Comparison of ENCODE assay signal across 9 cellular contexts in genomic region chr1:42963378-42964005, GRCh38. TPM values are rescaled to one million over a fixed set of nuclear protein-coding genes. Genes with fewer than 3 reads are reported as not detected.
DNase-seq lines count a peak whose midpoint lies in the region; ATAC-seq, FAIRE-seq and TF ChIP-seq lines count a peak whose summit lies in the region.
"Had no signal": no experiment of that assay in that cellular context is flagged by ENCODE, and none has a peak within 500 bp of the region (broad histone marks: within the 10 kb centered on the region; RNA-seq: fewer than 3 reads in every experiment).

No MANE protein-coding gene starts in this region.

- H3K27ac ChIP-seq in H1 (ENCODE audit: low read depth, low read length), result peak overlapping the region; percentile 70

- TF ChIP-seq RAD21 in H1 (IDR thresholded peaks at IDR 0.05 in 1 of 2, conservative IDR thresholded peaks at IDR 0.05 in 1 of 2; ENCODE audit: low read depth in 2 of 2, low read length in 2 of 2), result no peak

- no peak overlapping the region for H3K56ac ChIP-seq in H1 (replicated peaks; ENCODE audit: insufficient read length, low read depth, low read length)

- H2AK5ac ChIP-seq in H1 (ENCODE audit: low read depth, low read length), result peak overlapping the region; percentile 98

- 74% methylated on average over 9 of the region's 9 CpGs; no CpG with 5 or more reads in 1 of the 2 experiments for WGBS in H1 (ENCODE audit: extremely low coverage in 1 of 2, insufficient coverage in 1 of 2, insufficient read length in 1 of 2, insufficient replicate concordance in 2 of 2, low coverage in 1 of 2, low lambda C conversion rate in 2 of 2, missing lambda C conversion rate in 1 of 2), 2 experiments

- peak overlapping the region; percentile 23 for H3K4me3 Mint-ChIP-seq in osteocyte (ENCODE audit: unreplicated experiment)

- H3K4me2 ChIP-seq in H1 (ENCODE audit: insufficient read depth in 1 of 2, low read depth in 2 of 2, low read length in 2 of 2), result peak overlapping the region; percentile 57 to 60

- H4K5ac ChIP-seq in H1 (ENCODE audit: insufficient read length, low read depth, low read length), result peak overlapping the region; percentile 41

- TF ChIP-seq POLR2A in H1 (IDR thresholded peaks at IDR 0.05; ENCODE audit: control extremely low read depth in 1 of 2, low read depth in 2 of 2, low read length in 2 of 2), result no peak

- no peak overlapping the region for H3K14ac ChIP-seq in H1 (ENCODE audit: insufficient read length)

- H2BK5ac ChIP-seq in H1 (ENCODE audit: low read depth, low read length), result peak overlapping the region; percentile 98

- H4K8ac ChIP-seq in H1 (ENCODE audit: extremely low read depth, insufficient read depth, low read length), result no peak overlapping the region

- no peaks in the 10 kb centered on the region for H3K36me3 Mint-ChIP-seq in osteocyte (ENCODE audit: unreplicated experiment)

- DNase-seq in GM03348 (ENCODE audit: low spot score), result peak; percentile 70
- no peak for DNase-seq in NT2/D1 (ENCODE audit: low read depth, low spot score)
- no peak for DNase-seq in H1 (ENCODE audit: low read depth in 1 of 2, low spot score in 2 of 2)
- DNase-seq in osteocyte (ENCODE audit: extremely low spot score, unreplicated experiment), result no peak
- DNase-seq in cortex of kidney (lab: John Stamatoyannopoulos, UW), result no peak
- no peak for DNase-seq in activated CD4-positive, alpha-beta T cell treated with anti-CD3 and anti-CD28 coated beads for 1 hour

- peak overlapping the region; percentile 91 for H3K18ac ChIP-seq in H1 (ENCODE audit: extremely low read depth, low read length)

- POLR2A ChIA-PET in H1 (lab: Charles Lee; ENCODE audit: partially characterized antibody), result interaction anchor here (0.8 to 14.7 kb wide), 14 partner anchors 9 to 74 kb away, joined by 3 to 140 read pairs (median 5); no protein-coding TSS in a partner anchor

- H4K20me1 ChIP-seq in H1 (replicated peaks in 1 of 2; ENCODE audit: control insufficient read depth in 1 of 2, insufficient read depth in 2 of 2, low read length in 2 of 2), result no peaks in the 10 kb centered on the region

- H3K4me1 Mint-ChIP-seq in osteocyte (ENCODE audit: unreplicated experiment), result peaks cover 63% of the 10 kb centered on the region

- peak overlapping the region; percentile 27 for H2BK20ac ChIP-seq in H1 (ENCODE audit: low read length)

- 0 out of 2 replicates have a peak, but pooled peaks cover 4% of the 10 kb centered on the region for H3K23me2 ChIP-seq in H1 (ENCODE audit: low read depth, low read length)

- no peak overlapping the region for H2AFZ ChIP-seq in H1 (ENCODE audit: low read length)

- H3K4me3 ChIP-seq in NT2/D1 (ENCODE audit: insufficient read length, low read depth) (no peak overlapping the region), H1 (ENCODE audit: extremely low read depth in 1 of 4, insufficient read depth in 2 of 4, low read depth in 3 of 4, low read length in 4 of 4) (peak overlapping the region in 3 of 4 experiments; percentile 0 to 17 (median 8); a peak in 3 of 8 replicates)

- H3K27me3 ChIP-seq in NT2/D1 (ENCODE audit: insufficient read depth, insufficient read length) (no peaks in the 10 kb centered on the region), H1 (replicated peaks in 1 of 4; ENCODE audit: control insufficient read depth in 3 of 4, extremely low read depth in 1 of 4, insufficient read depth in 3 of 4, low read length in 3 of 4) (no peaks in the 10 kb centered on the region)

- H3K23ac ChIP-seq in H1 (ENCODE audit: insufficient read length), result no peak overlapping the region

- peak overlapping the region; percentile 84 for H4K91ac ChIP-seq in H1 (replicated peaks; ENCODE audit: insufficient read length, low read length)

- no peak for FAIRE-seq in H1 (lab: Jason Lieb, UNC)
- FAIRE-seq: islet of Langerhans had no signal

- peak overlapping the region; percentile 91 for H3K27ac Mint-ChIP-seq in osteocyte (ENCODE audit: unreplicated experiment)

- peak overlapping the region; percentile 99 for H2BK12ac ChIP-seq in H1 (ENCODE audit: low read depth, low read length)

- no peak for TF ChIP-seq EP300 in H1 (IDR thresholded peaks at IDR 0.05; ENCODE audit: borderline replicate concordance in 1 of 2, low read depth in 2 of 2, low read length in 2 of 2)

- H3K4ac ChIP-seq in H1 (replicated peaks; ENCODE audit: insufficient read length, low read depth, low read length), result peak overlapping the region; percentile 1

- CTCF ChIA-PET in H1 (lab: Charles Lee; ENCODE audit: partially characterized antibody), result interaction anchor here (0.9 to 5.2 kb wide), 2 partner anchors 44 to 110 kb away, joined by 3 to 24 read pairs; no protein-coding TSS in a partner anchor

- H3K4me1 ChIP-seq in NT2/D1 (ENCODE audit: insufficient read depth, insufficient read length) (peaks cover 34% of the 10 kb centered on the region), H1 (replicated peaks in 1 of 4; ENCODE audit: control insufficient read depth in 3 of 4, insufficient read depth in 4 of 4, low read length in 3 of 4) (peaks cover 20 to 42% (median 27%) of the 10 kb centered on the region in 4 experiments)

- H3K79me1 ChIP-seq in H1 (ENCODE audit: low read depth, low read length), result no peaks in the 10 kb centered on the region; the same call in 1 of the 2 replicates

- no peaks in the 10 kb centered on the region for H3K9me3 ChIP-seq in NT2/D1 (ENCODE audit: insufficient read depth, low read length)
- H3K9me3 ChIP-seq in H1 (ENCODE audit: insufficient read depth in 2 of 2, low read depth in 1 of 2, low read length in 1 of 2), result no peaks in the 10 kb centered on the region

- no peaks in the 10 kb centered on the region for H3K27me3 Mint-ChIP-seq in osteocyte (ENCODE audit: unreplicated experiment)

- H2BK120ac ChIP-seq in H1 (replicated peaks; ENCODE audit: low read depth, low read length), result peak overlapping the region; percentile 0

- peak overlapping the region; percentile 26 for H3K9ac ChIP-seq in NT2/D1 (ENCODE audit: insufficient read length, low read depth)
- no peak overlapping the region; a peak in 1 of 7 replicates for H3K9ac ChIP-seq in H1 (replicated peaks in 1 of 4; ENCODE audit: extremely low read depth in 1 of 4, low read depth in 3 of 4, low read length in 3 of 4)

- peaks cover 6 to 27% of the 10 kb centered on the region in 2 experiments; a peak in 3 of 4 replicates for H3K79me2 ChIP-seq in H1 (ENCODE audit: control insufficient read depth in 1 of 2, insufficient read depth in 2 of 2, low read length in 2 of 2)

- no peaks in the 10 kb centered on the region for H3K9me3 Mint-ChIP-seq in osteocyte (ENCODE audit: unreplicated experiment)

- TF ChIP-seq CTCF in H1 (IDR thresholded peaks at IDR 0.05; ENCODE audit: control extremely low read depth in 1 of 3, insufficient read depth in 1 of 3, low read depth in 1 of 3, low read length in 3 of 3) (no peak), osteocyte (IDR thresholded peaks at IDR 0.05) (no peak)

- peaks cover 15% of the 10 kb centered on the region for H3K36me3 ChIP-seq in NT2/D1 (ENCODE audit: insufficient read depth, insufficient read length, low read length)
- H3K36me3 ChIP-seq in H1 (ENCODE audit: control insufficient read depth in 2 of 4, insufficient read depth in 4 of 4, low read length in 3 of 4), result no peaks in the 10 kb centered on the region; a peak in 1 of 8 replicates

- peak overlapping the region; percentile 9; the same call in 1 of the 2 replicates for H2BK15ac ChIP-seq in H1 (ENCODE audit: low read length)

- ATAC-seq in HG02588 (IDR thresholded peaks at IDR 0.05; ENCODE audit: unreplicated experiment) (no peak), HG02870 (IDR thresholded peaks at IDR 0.05; ENCODE audit: unreplicated experiment) (no peak)

TF ChIP-seq in H1, 55 proteins besides CTCF, POLR2A, EP300 and RAD21:
- TF ChIP-seq MAX (IDR thresholded peaks at IDR 0.05) (no peak), MAFK (IDR thresholded peaks at IDR 0.05; ENCODE audit: low read depth, low read length) (0 out of 2 replicates have a peak, but pooled peaks have one; percentile 2), BACH1 (IDR thresholded peaks at IDR 0.05; ENCODE audit: low read length) (peak; percentile 76)
TF ChIP-seq in H1: peak in this region for 2.

RNA-seq across cellular contexts. Expression of gene SLC2A1, which starts 4.8 kb away (rescaled TPM):
- total RNA-seq in H1 (2021; fragmentation: NEBNext Ultra II Directional; extraction: Animal tissue kit (Norgen Biotek cat#: 25700)), result 230 and 239 TPM in 2 replicates
- 308 and 434 TPM in 2 replicates for polyA plus RNA-seq in H1 (2011; rRNA removed)
- polyA plus RNA-seq in H1 (2011; cell fraction: cytosol; rRNA removed), result 236 TPM
- polyA plus RNA-seq in H1 (2011; cell fraction: nucleus; rRNA removed), result 357 TPM
- polyA plus RNA-seq in H1 (2012, experiment 1 of 2), result 162 to 242 TPM (median 209 TPM) in 4 replicates
- 247 TPM for polyA plus RNA-seq in H1 (2012, experiment 2 of 2)
- polyA plus RNA-seq in H1 (2013, experiment 1 of 2), result 529 TPM
- 510 TPM for polyA plus RNA-seq in H1 (2013, experiment 2 of 2)
- 208 and 234 TPM in 2 replicates for polyA minus RNA-seq in H1 (2011; rRNA and poly(A)+ RNA removed)
- polyA minus RNA-seq in H1 (2011; cell fraction: cytosol; rRNA and poly(A)+ RNA removed), result 142 TPM
- 197 TPM for polyA minus RNA-seq in H1 (2011; cell fraction: nucleus; rRNA and poly(A)+ RNA removed)
- total RNA-seq in osteocyte, result 200 and 236 TPM in 2 replicates
